11 cellular contexts compared by ENCODE assay signal in genomic region chr14:63510538-63510937, GRCh38. TPM values are rescaled to one million over a fixed set of nuclear protein-coding genes. Genes with fewer than 3 reads are reported as not detected.
DNase-seq lines count a peak whose midpoint lies in the region; ATAC-seq and TF ChIP-seq lines count a peak whose summit lies in the region.
"Had no signal": no experiment of that assay in that cellular context is flagged by ENCODE, and none has a peak within 500 bp of the region (broad histone marks: within the 10 kb centered on the region; RNA-seq: fewer than 3 reads in every experiment).

No MANE protein-coding gene starts in this region.

- H3K4me3 ChIP-seq in Jurkat, Clone E6-1 (ENCODE audit: low read length), result no peak overlapping the region
- H3K4me3 ChIP-seq in right atrium auricular region, result no peak overlapping the region

- no peak overlapping the region for H3K27ac ChIP-seq in right atrium auricular region
- H3K27ac ChIP-seq: parathyroid adenoma had no signal

- H3K4me1 ChIP-seq in right atrium auricular region, result peaks cover 0 to 16% of the 10 kb centered on the region in 2 donors

- ATAC-seq in GM18520 (IDR thresholded peaks at IDR 0.05; ENCODE audit: unreplicated experiment), result peak; percentile 66
- ATAC-seq in GM21737 (IDR thresholded peaks at IDR 0.05; ENCODE audit: unreplicated experiment), result peak; percentile 60
- no peak for ATAC-seq in HG03439 (IDR thresholded peaks at IDR 0.05; ENCODE audit: unreplicated experiment)

- in situ Hi-C loops in ACHN (cut with HindIII; ENCODE audit: low pct_ligation_motif_present, low pct_unique_long_range_greater_than_20kb, low sequenced_read_pairs), result no loop called here

- H3K9me3 ChIP-seq in right atrium auricular region, result no peaks in the 10 kb centered on the region

- TF ChIP-seq CTCF in right atrium auricular region (IDR thresholded peaks at IDR 0.05), result no peak

- H3K27me3 ChIP-seq in right atrium auricular region, result no peaks in the 10 kb centered on the region

- peak; percentile 69 for DNase-seq in Jurkat, Clone E6-1 (ENCODE audit: low read depth, low spot score)
- peak; percentile 64 for DNase-seq in fibroblast of peridontal ligament (ENCODE audit: extremely low read depth)
- no peak for DNase-seq in right atrium auricular region (ENCODE audit: low spot score)
- DNase-seq in ACHN, result no peak
- no peak for DNase-seq in DMS53 treated with DMSO at 0.1 percent for 48 hours (lab: John Stamatoyannopoulos, UW; ENCODE audit: unreplicated experiment)
- DNase-seq: NCI-H1694, substantia nigra had no signal

- no peaks in the 10 kb centered on the region for H3K36me3 ChIP-seq in right atrium auricular region

RNA-seq across cellular contexts. Expression of gene PPP2R5E, which starts 32.6 kb away (rescaled TPM):
- polyA plus RNA-seq in Jurkat, Clone E6-1 (2012; ENCODE audit: insufficient read depth, insufficient read length), result 24.0 TPM
- total RNA-seq in right atrium auricular region, result 10 to 100 TPM; 17.3 to 18.7 TPM

Comparison
In these comparisons a context has a peak if more than half of its experiments do, and no peak if none do; other contexts are left out.
1. DNase-seq: peak in Jurkat, Clone E6-1 (single experiment) and fibroblast of peridontal ligament (single experiment); none in right atrium auricular region (single experiment), ACHN (single experiment) and DMS53 treated with DMSO at 0.1 percent for 48 hours (single experiment).